1 cellular context compared by ENCODE assay signal in genomic region chr16:31000671-31001382, GRCh38.
TF ChIP-seq lines count a peak whose summit lies in the region.

No MANE protein-coding gene starts in this region.

TF ChIP-seq in HepG2, 621 proteins besides CTCF, POLR2A, EP300 and RAD21:
- no peak for TF ChIP-seq PBX2 (CRISPR knock-in tag; IDR thresholded peaks at IDR 0.05)
- TF ChIP-seq, protein P1, sequence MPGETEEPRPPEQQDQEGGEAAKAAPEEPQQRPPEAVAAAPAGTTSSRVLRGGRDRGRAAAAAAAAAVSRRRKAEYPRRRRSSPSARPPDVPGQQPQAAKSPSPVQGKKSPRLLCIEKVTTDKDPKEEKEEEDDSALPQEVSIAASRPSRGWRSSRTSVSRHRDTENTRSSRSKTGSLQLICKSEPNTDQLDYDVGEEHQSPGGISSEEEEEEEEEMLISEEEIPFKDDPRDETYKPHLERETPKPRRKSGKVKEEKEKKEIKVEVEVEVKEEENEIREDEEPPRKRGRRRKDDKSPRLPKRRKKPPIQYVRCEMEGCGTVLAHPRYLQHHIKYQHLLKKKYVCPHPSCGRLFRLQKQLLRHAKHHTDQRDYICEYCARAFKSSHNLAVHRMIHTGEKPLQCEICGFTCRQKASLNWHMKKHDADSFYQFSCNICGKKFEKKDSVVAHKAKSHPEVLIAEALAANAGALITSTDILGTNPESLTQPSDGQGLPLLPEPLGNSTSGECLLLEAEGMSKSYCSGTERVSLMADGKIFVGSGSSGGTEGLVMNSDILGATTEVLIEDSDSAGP (CRISPR knock-in tag; IDR thresholded peaks at IDR 0.05; ENCODE audit: borderline replicate concordance), result 0 out of 2 replicates have a peak, but pooled peaks have one; percentile 11
- TF ChIP-seq ZNF547 (CRISPR knock-in tag; IDR thresholded peaks at IDR 0.05), result no peak
- TF ChIP-seq ZNF317 (CRISPR knock-in tag; IDR thresholded peaks at IDR 0.05), result peak; percentile 80
- TF ChIP-seq ZFP36L1 (CRISPR knock-in tag; IDR thresholded peaks at IDR 0.05), result no peak
- no peak for TF ChIP-seq KLF16 (CRISPR knock-in tag; IDR thresholded peaks at IDR 0.05)
- TF ChIP-seq ZBTB46 (CRISPR knock-in tag; IDR thresholded peaks at IDR 0.05; ENCODE audit: borderline replicate concordance), result 0 out of 2 replicates have a peak, but pooled peaks have one; percentile 1
- TF ChIP-seq, protein P2, sequence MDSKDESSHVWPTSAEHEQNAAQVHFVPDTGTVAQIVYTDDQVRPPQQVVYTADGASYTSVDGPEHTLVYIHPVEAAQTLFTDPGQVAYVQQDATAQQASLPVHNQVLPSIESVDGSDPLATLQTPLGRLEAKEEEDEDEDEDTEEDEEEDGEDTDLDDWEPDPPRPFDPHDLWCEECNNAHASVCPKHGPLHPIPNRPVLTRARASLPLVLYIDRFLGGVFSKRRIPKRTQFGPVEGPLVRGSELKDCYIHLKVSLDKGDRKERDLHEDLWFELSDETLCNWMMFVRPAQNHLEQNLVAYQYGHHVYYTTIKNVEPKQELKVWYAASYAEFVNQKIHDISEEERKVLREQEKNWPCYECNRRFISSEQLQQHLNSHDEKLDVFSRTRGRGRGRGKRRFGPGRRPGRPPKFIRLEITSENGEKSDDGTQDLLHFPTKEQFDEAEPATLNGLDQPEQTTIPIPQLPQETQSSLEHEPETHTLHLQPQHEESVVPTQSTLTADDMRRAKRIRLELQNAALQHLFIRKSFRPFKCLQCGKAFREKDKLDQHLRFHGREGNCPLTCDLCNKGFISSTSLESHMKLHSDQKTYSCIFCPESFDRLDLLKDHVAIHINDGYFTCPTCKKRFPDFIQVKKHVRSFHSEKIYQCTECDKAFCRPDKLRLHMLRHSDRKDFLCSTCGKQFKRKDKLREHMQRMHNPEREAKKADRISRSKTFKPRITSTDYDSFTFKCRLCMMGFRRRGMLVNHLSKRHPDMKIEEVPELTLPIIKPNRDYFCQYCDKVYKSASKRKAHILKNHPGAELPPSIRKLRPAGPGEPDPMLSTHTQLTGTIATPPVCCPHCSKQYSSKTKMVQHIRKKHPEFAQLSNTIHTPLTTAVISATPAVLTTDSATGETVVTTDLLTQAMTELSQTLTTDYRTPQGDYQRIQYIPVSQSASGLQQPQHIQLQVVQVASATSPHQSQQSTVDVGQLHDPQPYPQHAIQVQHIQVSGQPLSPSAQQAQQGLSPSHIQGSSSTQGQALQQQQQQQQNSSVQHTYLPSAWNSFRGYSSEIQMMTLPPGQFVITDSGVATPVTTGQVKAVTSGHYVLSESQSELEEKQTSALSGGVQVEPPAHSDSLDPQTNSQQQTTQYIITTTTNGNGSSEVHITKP (CRISPR knock-in tag; IDR thresholded peaks at IDR 0.05; ENCODE audit: low read depth), result 0 out of 2 replicates have a peak, but pooled peaks have one; percentile 33
- no peak for TF ChIP-seq ZNF7 (CRISPR knock-in tag; IDR thresholded peaks at IDR 0.05)
- TF ChIP-seq MAFG (CRISPR knock-in tag; IDR thresholded peaks at IDR 0.05), result no peak
- no peak for TF ChIP-seq HMG20B (CRISPR knock-in tag; conservative IDR thresholded peaks at IDR 0.05)
- no peak for TF ChIP-seq SAP130 (CRISPR knock-in tag; IDR thresholded peaks at IDR 0.05; ENCODE audit: low read depth)
- TF ChIP-seq CEBPG (CRISPR knock-in tag; IDR thresholded peaks at IDR 0.05), result peak; percentile 78
- no peak for TF ChIP-seq ZSCAN29 (CRISPR knock-in tag; conservative IDR thresholded peaks at IDR 0.05)
- no peak for TF ChIP-seq CBX1 (IDR thresholded peaks at IDR 0.05; ENCODE audit: low read depth)
- TF ChIP-seq, protein P3, sequence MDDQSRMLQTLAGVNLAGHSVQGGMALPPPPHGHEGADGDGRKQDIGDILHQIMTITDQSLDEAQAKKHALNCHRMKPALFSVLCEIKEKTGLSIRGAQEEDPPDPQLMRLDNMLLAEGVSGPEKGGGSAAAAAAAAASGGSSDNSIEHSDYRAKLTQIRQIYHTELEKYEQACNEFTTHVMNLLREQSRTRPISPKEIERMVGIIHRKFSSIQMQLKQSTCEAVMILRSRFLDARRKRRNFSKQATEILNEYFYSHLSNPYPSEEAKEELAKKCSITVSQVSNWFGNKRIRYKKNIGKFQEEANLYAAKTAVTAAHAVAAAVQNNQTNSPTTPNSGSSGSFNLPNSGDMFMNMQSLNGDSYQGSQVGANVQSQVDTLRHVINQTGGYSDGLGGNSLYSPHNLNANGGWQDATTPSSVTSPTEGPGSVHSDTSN (CRISPR knock-in tag; IDR thresholded peaks at IDR 0.05; ENCODE audit: borderline replicate concordance), result no peak
- no peak for TF ChIP-seq ZNF251 (CRISPR knock-in tag; IDR thresholded peaks at IDR 0.05)
- no peak for TF ChIP-seq MLXIP (CRISPR knock-in tag; IDR thresholded peaks at IDR 0.05; ENCODE audit: borderline replicate concordance)
- no peak for TF ChIP-seq PITX1 (CRISPR knock-in tag; IDR thresholded peaks at IDR 0.05)
- TF ChIP-seq ZMYM3 (CRISPR knock-in tag; IDR thresholded peaks at IDR 0.05), result 0 out of 2 replicates have a peak, but pooled peaks have one; percentile 28
- no peak for TF ChIP-seq ZNF891 (CRISPR knock-in tag; IDR thresholded peaks at IDR 0.05)
- TF ChIP-seq, protein P4, sequence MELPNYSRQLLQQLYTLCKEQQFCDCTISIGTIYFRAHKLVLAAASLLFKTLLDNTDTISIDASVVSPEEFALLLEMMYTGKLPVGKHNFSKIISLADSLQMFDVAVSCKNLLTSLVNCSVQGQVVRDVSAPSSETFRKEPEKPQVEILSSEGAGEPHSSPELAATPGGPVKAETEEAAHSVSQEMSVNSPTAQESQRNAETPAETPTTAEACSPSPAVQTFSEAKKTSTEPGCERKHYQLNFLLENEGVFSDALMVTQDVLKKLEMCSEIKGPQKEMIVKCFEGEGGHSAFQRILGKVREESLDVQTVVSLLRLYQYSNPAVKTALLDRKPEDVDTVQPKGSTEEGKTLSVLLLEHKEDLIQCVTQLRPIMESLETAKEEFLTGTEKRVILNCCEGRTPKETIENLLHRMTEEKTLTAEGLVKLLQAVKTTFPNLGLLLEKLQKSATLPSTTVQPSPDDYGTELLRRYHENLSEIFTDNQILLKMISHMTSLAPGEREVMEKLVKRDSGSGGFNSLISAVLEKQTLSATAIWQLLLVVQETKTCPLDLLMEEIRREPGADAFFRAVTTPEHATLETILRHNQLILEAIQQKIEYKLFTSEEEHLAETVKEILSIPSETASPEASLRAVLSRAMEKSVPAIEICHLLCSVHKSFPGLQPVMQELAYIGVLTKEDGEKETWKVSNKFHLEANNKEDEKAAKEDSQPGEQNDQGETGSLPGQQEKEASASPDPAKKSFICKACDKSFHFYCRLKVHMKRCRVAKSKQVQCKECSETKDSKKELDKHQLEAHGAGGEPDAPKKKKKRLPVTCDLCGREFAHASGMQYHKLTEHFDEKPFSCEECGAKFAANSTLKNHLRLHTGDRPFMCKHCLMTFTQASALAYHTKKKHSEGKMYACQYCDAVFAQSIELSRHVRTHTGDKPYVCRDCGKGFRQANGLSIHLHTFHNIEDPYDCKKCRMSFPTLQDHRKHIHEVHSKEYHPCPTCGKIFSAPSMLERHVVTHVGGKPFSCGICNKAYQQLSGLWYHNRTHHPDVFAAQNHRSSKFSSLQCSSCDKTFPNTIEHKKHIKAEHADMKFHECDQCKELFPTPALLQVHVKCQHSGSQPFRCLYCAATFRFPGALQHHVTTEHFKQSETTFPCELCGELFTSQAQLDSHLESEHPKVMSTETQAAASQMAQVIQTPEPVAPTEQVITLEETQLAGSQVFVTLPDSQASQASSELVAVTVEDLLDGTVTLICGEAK (IDR thresholded peaks at IDR 0.05), result no peak
- TF ChIP-seq, protein P4 (CRISPR knock-in tag; IDR thresholded peaks at IDR 0.05), result 0 out of 2 replicates have a peak, but pooled peaks have one; percentile 1
- 0 out of 2 replicates have a peak, but pooled peaks have one; percentile 25 for TF ChIP-seq ELF3 (CRISPR knock-in tag; IDR thresholded peaks at IDR 0.05)
- 0 out of 2 replicates have a peak, but pooled peaks have one; percentile 24 for TF ChIP-seq ZBTB38 (CRISPR knock-in tag; IDR thresholded peaks at IDR 0.05)
- no peak for TF ChIP-seq POLR2G (IDR thresholded peaks at IDR 0.05; ENCODE audit: low read depth, low read length)
- peak; percentile 58; the same call in 1 of the 2 replicates for TF ChIP-seq CEBPB (IDR thresholded peaks at IDR 0.05; ENCODE audit: borderline replicate concordance, low read depth, low read length)
- TF ChIP-seq ZFP1 (CRISPR knock-in tag; IDR thresholded peaks at IDR 0.05), result peak; percentile 94; the same call in 1 of the 2 replicates
- no peak for TF ChIP-seq RFXANK (CRISPR knock-in tag; IDR thresholded peaks at IDR 0.05)
- TF ChIP-seq DMAP1 (CRISPR knock-in tag; IDR thresholded peaks at IDR 0.05), result no peak
- no peak for TF ChIP-seq HNF4G (IDR thresholded peaks at IDR 0.05; ENCODE audit: borderline replicate concordance, low read depth, low read length)
- no peak for TF ChIP-seq HNF4G (CRISPR knock-in tag; IDR thresholded peaks at IDR 0.05; ENCODE audit: borderline replicate concordance, low read depth)
